ENCODE assay signal across 23 cellular contexts in genomic region chr10:90226526-90226925, GRCh38.
"Had no signal": no experiment of that assay in that cellular context is flagged by ENCODE, and none has a peak within 500 bp of the region (broad histone marks: within the 10 kb centered on the region; RNA-seq: fewer than 3 reads in every experiment).

No MANE protein-coding gene starts in this region.

- H3K4me1 ChIP-seq: breast epithelium, esophagus squamous epithelium, left lung, lower lobe of right lung, spleen, uterus had no signal

- DNase-seq: activated CD4-positive, CD25-positive, alpha-beta regulatory T cell; activated effector memory CD4-positive, alpha-beta T cell treated with Interleukin-2 at 50 U/mL for 16 hours; activated naive CD4-positive, alpha-beta T cell treated with Interleukin-2 at 50 U/mL for 16 hours; activated naive CD8-positive, alpha-beta T cell treated with anti-CD3 and anti-CD28 coated beads, Interleukin-2, amount 10 ng/mL, durations not matched to agents 7 days and 5 days; amygdala; central memory CD4-positive, alpha-beta T cell; effector CD4-positive, alpha-beta T cell; esophagus squamous epithelium; foreskin melanocyte; left lung; lower lobe of right lung; mesendoderm; mucosa of descending colon; right cardiac atrium; spleen; stimulated activated naive CD4-positive, alpha-beta T cell; uterus had no signal

- H3K9me3 Mint-ChIP-seq: type B pancreatic cell had no signal

- H3K27me3 Mint-ChIP-seq: activated naive CD8-positive, alpha-beta T cell treated with anti-CD3 and anti-CD28 coated beads, Interleukin-2, amount 10 ng/mL, durations not matched to agents 7 days and 5 days; dendritic cell treated with granulocyte-macrophage colony-stimulating factor and Interleukin-4, amounts not matched to agents 40 ng/mL and 50 ng/mL, for 4 days; natural killer cell treated with Interleukin-12 subunit alpha and Interleukin-12 subunit beta and Interleukin-15 and Interleukin-18, amount 100 ng/mL, for 72 hours had no signal

- H3K36me3 Mint-ChIP-seq: activated naive CD8-positive, alpha-beta T cell treated with anti-CD3 and anti-CD28 coated beads, Interleukin-2, amount 10 ng/mL, durations not matched to agents 7 days and 5 days; type B pancreatic cell had no signal

- H3K36me3 ChIP-seq: esophagus squamous epithelium, left lung, lower lobe of right lung, spleen, uterus had no signal

- ATAC-seq: left lung; lower lobe of right lung; mucosa of descending colon; natural killer cell treated with Interleukin-12 subunit alpha and Interleukin-12 subunit beta and Interleukin-15 and Interleukin-18, amount 100 ng/mL, for 72 hours; right cardiac atrium had no signal

- H3K4me1 Mint-ChIP-seq: activated naive CD8-positive, alpha-beta T cell treated with anti-CD3 and anti-CD28 coated beads, Interleukin-2, amount 10 ng/mL, durations not matched to agents 7 days and 5 days had no signal

- H3K4me3 ChIP-seq: breast epithelium, esophagus squamous epithelium, left lung, lower lobe of right lung, mucosa of descending colon, spleen, uterus had no signal

- H3K9me3 ChIP-seq: breast epithelium, esophagus squamous epithelium, left lung, lower lobe of right lung, mucosa of descending colon, spleen, uterus had no signal

- H3K4me3 Mint-ChIP-seq: activated CD4-positive, alpha-beta T cell treated with anti-CD3 and anti-CD28 coated beads for 36 hours; activated naive CD8-positive, alpha-beta T cell treated with anti-CD3 and anti-CD28 coated beads, Interleukin-2, amount 10 ng/mL, durations not matched to agents 7 days and 5 days; dendritic cell treated with granulocyte-macrophage colony-stimulating factor and Interleukin-4, amounts not matched to agents 40 ng/mL and 50 ng/mL, for 4 days; natural killer cell treated with Interleukin-12 subunit alpha and Interleukin-12 subunit beta and Interleukin-15 and Interleukin-18, amount 100 ng/mL, for 72 hours; type B pancreatic cell had no signal

- H3K27ac ChIP-seq: breast epithelium, epithelial cell of prostate, esophagus squamous epithelium, left lung, lower lobe of right lung, spleen, uterus had no signal

- H3K27me3 ChIP-seq: breast epithelium, esophagus squamous epithelium, left lung, spleen, uterus had no signal

- H3K27ac Mint-ChIP-seq: activated CD4-positive, alpha-beta T cell treated with anti-CD3 and anti-CD28 coated beads for 36 hours; activated naive CD8-positive, alpha-beta T cell treated with anti-CD3 and anti-CD28 coated beads, Interleukin-2, amount 10 ng/mL, durations not matched to agents 7 days and 5 days; dendritic cell treated with granulocyte-macrophage colony-stimulating factor and Interleukin-4, amounts not matched to agents 40 ng/mL and 50 ng/mL, for 4 days; natural killer cell treated with Interleukin-12 subunit alpha and Interleukin-12 subunit beta and Interleukin-15 and Interleukin-18, amount 100 ng/mL, for 72 hours; type B pancreatic cell had no signal
